1 cellular context compared by ENCODE assay signal in the genomic region with DNA sequence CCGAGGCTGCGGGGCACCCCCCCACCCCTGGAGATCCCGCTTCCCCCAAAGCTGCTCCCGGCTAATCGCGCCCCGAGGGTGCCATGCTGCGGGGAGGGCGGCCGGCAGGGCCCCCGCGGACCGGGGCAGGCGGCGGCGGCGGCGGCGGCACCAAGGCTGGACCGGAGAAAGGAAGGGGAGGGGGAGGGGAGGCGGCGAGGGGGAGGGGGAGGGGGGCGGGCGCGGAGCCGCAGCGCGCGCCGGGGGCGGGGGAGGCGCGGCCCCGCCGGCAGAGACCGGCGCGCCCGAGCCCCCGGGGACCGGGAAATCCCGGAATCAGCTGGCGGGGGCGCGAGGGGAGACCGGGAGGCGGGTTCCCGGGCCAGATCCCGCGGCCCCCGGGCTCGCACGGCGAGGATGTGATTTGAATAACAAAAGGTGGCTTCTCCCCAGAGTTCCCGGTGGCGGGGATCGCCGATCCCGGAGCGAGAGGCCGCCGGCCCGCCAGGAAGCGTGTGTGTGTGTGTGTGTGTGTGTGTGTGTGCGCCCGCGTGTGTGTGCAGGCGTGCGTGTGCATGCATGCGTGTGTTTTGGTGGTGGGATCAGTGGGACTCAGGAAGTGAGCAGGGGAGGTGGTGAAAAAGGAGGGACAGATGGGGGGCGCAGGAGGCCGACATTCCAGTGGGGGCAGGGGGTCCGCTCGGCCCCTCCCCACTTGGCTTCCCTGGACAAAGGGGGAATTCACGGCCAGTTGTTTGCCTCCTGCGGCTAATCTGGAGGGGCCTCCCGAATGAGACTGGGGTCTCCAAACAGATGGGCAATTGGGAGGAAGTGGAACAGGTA.
TF ChIP-seq lines count a peak whose summit lies in the region.

No MANE protein-coding gene starts in this region.

TF ChIP-seq in K562, 482 proteins besides CTCF, POLR2A, EP300 and RAD21 (continued from another document and continues in another):
- TF ChIP-seq, protein P1, sequence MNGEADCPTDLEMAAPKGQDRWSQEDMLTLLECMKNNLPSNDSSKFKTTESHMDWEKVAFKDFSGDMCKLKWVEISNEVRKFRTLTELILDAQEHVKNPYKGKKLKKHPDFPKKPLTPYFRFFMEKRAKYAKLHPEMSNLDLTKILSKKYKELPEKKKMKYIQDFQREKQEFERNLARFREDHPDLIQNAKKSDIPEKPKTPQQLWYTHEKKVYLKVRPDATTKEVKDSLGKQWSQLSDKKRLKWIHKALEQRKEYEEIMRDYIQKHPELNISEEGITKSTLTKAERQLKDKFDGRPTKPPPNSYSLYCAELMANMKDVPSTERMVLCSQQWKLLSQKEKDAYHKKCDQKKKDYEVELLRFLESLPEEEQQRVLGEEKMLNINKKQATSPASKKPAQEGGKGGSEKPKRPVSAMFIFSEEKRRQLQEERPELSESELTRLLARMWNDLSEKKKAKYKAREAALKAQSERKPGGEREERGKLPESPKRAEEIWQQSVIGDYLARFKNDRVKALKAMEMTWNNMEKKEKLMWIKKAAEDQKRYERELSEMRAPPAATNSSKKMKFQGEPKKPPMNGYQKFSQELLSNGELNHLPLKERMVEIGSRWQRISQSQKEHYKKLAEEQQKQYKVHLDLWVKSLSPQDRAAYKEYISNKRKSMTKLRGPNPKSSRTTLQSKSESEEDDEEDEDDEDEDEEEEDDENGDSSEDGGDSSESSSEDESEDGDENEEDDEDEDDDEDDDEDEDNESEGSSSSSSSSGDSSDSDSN (IDR thresholded peaks at IDR 0.05; ENCODE audit: borderline replicate concordance in 1 of 2, low read depth in 2 of 2, low read length in 2 of 2), result no peak
- TF ChIP-seq POLR3A (IDR thresholded peaks at IDR 0.05; ENCODE audit: borderline replicate concordance, extremely low read depth, insufficient read depth, insufficient read length) (no peak), HDAC6 (IDR thresholded peaks at IDR 0.05; ENCODE audit: low read depth, low read length) (no peak), POLR3G (IDR thresholded peaks at IDR 0.05; ENCODE audit: extremely low read depth, insufficient read length, insufficient replicate concordance) (no peak), TAF9B (IDR thresholded peaks at IDR 0.05; ENCODE audit: partially characterized antibody) (no peak), BHLHE40 (IDR thresholded peaks at IDR 0.05; ENCODE audit: low read length) (no peak), FUS (optimal IDR thresholded peaks at IDR 0.05; ENCODE audit: low read depth, low read length) (no peak), ZKSCAN1 (IDR thresholded peaks at IDR 0.05; ENCODE audit: low read depth, low read length) (no peak), NUFIP1 (IDR thresholded peaks at IDR 0.05; ENCODE audit: partially characterized antibody) (no peak), DNMT1 (IDR thresholded peaks at IDR 0.05) (no peak), FOXK1 (CRISPR knock-in tag; IDR thresholded peaks at IDR 0.05; ENCODE audit: borderline replicate concordance) (no peak), STAG1 (CRISPR knock-in tag; IDR thresholded peaks at IDR 0.05; ENCODE audit: borderline replicate concordance) (no peak), PYGO2 (tag; IDR thresholded peaks at IDR 0.05) (no peak), RBM34 (IDR thresholded peaks at IDR 0.05; ENCODE audit: borderline replicate concordance, insufficient read depth, low read length) (no peak), MIER1 (IDR thresholded peaks at IDR 0.05; ENCODE audit: low read depth) (no peak), SMARCE1 (IDR thresholded peaks at IDR 0.05) (peak; percentile 75), FOXA1 (IDR thresholded peaks at IDR 0.05; ENCODE audit: borderline replicate concordance) (no peak), SRF (CRISPR knock-in tag; IDR thresholded peaks at IDR 0.05) (no peak)
- TF ChIP-seq, protein P2, sequence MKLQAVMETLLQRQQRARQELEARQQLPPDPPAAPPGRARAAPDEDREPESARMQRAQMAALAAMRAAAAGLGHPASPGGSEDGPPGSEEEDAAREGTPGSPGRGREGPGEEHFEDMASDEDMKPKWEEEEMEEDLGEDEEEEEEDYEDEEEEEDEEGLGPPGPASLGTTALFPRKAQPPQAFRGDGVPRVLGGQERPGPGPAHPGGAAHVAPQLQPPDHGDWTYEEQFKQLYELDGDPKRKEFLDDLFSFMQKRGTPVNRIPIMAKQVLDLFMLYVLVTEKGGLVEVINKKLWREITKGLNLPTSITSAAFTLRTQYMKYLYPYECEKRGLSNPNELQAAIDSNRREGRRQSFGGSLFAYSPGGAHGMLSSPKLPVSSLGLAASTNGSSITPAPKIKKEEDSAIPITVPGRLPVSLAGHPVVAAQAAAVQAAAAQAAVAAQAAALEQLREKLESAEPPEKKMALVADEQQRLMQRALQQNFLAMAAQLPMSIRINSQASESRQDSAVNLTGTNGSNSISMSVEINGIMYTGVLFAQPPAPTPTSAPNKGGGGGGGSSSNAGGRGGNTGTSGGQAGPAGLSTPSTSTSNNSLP (IDR thresholded peaks at IDR 0.05; ENCODE audit: borderline replicate concordance, low read depth, low read length), result no peak
- TF ChIP-seq, protein P3, sequence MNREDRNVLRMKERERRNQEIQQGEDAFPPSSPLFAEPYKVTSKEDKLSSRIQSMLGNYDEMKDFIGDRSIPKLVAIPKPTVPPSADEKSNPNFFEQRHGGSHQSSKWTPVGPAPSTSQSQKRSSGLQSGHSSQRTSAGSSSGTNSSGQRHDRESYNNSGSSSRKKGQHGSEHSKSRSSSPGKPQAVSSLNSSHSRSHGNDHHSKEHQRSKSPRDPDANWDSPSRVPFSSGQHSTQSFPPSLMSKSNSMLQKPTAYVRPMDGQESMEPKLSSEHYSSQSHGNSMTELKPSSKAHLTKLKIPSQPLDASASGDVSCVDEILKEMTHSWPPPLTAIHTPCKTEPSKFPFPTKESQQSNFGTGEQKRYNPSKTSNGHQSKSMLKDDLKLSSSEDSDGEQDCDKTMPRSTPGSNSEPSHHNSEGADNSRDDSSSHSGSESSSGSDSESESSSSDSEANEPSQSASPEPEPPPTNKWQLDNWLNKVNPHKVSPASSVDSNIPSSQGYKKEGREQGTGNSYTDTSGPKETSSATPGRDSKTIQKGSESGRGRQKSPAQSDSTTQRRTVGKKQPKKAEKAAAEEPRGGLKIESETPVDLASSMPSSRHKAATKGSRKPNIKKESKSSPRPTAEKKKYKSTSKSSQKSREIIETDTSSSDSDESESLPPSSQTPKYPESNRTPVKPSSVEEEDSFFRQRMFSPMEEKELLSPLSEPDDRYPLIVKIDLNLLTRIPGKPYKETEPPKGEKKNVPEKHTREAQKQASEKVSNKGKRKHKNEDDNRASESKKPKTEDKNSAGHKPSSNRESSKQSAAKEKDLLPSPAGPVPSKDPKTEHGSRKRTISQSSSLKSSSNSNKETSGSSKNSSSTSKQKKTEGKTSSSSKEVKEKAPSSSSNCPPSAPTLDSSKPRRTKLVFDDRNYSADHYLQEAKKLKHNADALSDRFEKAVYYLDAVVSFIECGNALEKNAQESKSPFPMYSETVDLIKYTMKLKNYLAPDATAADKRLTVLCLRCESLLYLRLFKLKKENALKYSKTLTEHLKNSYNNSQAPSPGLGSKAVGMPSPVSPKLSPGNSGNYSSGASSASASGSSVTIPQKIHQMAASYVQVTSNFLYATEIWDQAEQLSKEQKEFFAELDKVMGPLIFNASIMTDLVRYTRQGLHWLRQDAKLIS (CRISPR knock-in tag; IDR thresholded peaks at IDR 0.05), result peak; percentile 60; the same call in 1 of the 2 replicates
- TF ChIP-seq, protein P4, sequence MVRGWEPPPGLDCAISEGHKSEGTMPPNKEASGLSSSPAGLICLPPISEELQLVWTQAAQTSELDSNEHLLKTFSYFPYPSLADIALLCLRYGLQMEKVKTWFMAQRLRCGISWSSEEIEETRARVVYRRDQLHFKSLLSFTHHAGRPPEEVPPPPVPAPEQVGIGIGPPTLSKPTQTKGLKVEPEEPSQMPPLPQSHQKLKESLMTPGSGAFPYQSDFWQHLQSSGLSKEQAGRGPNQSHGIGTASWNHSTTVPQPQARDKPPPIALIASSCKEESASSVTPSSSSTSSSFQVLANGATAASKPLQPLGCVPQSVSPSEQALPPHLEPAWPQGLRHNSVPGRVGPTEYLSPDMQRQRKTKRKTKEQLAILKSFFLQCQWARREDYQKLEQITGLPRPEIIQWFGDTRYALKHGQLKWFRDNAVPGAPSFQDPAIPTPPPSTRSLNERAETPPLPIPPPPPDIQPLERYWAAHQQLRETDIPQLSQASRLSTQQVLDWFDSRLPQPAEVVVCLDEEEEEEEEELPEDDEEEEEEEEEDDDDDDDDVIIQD (CRISPR knock-in tag; IDR thresholded peaks at IDR 0.05), result no peak
- TF ChIP-seq, protein P5, sequence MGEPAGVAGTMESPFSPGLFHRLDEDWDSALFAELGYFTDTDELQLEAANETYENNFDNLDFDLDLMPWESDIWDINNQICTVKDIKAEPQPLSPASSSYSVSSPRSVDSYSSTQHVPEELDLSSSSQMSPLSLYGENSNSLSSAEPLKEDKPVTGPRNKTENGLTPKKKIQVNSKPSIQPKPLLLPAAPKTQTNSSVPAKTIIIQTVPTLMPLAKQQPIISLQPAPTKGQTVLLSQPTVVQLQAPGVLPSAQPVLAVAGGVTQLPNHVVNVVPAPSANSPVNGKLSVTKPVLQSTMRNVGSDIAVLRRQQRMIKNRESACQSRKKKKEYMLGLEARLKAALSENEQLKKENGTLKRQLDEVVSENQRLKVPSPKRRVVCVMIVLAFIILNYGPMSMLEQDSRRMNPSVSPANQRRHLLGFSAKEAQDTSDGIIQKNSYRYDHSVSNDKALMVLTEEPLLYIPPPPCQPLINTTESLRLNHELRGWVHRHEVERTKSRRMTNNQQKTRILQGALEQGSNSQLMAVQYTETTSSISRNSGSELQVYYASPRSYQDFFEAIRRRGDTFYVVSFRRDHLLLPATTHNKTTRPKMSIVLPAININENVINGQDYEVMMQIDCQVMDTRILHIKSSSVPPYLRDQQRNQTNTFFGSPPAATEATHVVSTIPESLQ (CRISPR knock-in tag; IDR thresholded peaks at IDR 0.05), result no peak
- TF ChIP-seq, protein P6, sequence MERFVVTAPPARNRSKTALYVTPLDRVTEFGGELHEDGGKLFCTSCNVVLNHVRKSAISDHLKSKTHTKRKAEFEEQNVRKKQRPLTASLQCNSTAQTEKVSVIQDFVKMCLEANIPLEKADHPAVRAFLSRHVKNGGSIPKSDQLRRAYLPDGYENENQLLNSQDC (CRISPR knock-in tag; IDR thresholded peaks at IDR 0.05), result 0 out of 2 replicates have a peak, but pooled peaks have one; percentile 57
- TF ChIP-seq, protein P7, sequence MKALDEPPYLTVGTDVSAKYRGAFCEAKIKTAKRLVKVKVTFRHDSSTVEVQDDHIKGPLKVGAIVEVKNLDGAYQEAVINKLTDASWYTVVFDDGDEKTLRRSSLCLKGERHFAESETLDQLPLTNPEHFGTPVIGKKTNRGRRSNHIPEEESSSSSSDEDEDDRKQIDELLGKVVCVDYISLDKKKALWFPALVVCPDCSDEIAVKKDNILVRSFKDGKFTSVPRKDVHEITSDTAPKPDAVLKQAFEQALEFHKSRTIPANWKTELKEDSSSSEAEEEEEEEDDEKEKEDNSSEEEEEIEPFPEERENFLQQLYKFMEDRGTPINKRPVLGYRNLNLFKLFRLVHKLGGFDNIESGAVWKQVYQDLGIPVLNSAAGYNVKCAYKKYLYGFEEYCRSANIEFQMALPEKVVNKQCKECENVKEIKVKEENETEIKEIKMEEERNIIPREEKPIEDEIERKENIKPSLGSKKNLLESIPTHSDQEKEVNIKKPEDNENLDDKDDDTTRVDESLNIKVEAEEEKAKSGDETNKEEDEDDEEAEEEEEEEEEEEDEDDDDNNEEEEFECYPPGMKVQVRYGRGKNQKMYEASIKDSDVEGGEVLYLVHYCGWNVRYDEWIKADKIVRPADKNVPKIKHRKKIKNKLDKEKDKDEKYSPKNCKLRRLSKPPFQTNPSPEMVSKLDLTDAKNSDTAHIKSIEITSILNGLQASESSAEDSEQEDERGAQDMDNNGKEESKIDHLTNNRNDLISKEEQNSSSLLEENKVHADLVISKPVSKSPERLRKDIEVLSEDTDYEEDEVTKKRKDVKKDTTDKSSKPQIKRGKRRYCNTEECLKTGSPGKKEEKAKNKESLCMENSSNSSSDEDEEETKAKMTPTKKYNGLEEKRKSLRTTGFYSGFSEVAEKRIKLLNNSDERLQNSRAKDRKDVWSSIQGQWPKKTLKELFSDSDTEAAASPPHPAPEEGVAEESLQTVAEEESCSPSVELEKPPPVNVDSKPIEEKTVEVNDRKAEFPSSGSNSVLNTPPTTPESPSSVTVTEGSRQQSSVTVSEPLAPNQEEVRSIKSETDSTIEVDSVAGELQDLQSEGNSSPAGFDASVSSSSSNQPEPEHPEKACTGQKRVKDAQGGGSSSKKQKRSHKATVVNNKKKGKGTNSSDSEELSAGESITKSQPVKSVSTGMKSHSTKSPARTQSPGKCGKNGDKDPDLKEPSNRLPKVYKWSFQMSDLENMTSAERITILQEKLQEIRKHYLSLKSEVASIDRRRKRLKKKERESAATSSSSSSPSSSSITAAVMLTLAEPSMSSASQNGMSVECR (CRISPR knock-in tag; IDR thresholded peaks at IDR 0.05), result peak; percentile 57; the same call in 1 of the 2 replicates
- TF ChIP-seq, protein P8, sequence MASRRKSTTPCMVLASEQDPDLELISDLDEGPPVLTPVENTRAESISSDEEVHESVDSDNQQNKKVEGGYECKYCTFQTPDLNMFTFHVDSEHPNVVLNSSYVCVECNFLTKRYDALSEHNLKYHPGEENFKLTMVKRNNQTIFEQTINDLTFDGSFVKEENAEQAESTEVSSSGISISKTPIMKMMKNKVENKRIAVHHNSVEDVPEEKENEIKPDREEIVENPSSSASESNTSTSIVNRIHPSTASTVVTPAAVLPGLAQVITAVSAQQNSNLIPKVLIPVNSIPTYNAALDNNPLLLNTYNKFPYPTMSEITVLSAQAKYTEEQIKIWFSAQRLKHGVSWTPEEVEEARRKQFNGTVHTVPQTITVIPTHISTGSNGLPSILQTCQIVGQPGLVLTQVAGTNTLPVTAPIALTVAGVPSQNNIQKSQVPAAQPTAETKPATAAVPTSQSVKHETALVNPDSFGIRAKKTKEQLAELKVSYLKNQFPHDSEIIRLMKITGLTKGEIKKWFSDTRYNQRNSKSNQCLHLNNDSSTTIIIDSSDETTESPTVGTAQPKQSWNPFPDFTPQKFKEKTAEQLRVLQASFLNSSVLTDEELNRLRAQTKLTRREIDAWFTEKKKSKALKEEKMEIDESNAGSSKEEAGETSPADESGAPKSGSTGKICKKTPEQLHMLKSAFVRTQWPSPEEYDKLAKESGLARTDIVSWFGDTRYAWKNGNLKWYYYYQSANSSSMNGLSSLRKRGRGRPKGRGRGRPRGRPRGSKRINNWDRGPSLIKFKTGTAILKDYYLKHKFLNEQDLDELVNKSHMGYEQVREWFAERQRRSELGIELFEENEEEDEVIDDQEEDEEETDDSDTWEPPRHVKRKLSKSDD (conservative IDR thresholded peaks at IDR 0.05; ENCODE audit: low read length), result no peak
- TF ChIP-seq, protein P9, sequence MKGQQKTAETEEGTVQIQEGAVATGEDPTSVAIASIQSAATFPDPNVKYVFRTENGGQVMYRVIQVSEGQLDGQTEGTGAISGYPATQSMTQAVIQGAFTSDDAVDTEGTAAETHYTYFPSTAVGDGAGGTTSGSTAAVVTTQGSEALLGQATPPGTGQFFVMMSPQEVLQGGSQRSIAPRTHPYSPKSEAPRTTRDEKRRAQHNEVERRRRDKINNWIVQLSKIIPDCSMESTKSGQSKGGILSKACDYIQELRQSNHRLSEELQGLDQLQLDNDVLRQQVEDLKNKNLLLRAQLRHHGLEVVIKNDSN (CRISPR knock-in tag; IDR thresholded peaks at IDR 0.05), result no peak
- TF ChIP-seq, protein P10, sequence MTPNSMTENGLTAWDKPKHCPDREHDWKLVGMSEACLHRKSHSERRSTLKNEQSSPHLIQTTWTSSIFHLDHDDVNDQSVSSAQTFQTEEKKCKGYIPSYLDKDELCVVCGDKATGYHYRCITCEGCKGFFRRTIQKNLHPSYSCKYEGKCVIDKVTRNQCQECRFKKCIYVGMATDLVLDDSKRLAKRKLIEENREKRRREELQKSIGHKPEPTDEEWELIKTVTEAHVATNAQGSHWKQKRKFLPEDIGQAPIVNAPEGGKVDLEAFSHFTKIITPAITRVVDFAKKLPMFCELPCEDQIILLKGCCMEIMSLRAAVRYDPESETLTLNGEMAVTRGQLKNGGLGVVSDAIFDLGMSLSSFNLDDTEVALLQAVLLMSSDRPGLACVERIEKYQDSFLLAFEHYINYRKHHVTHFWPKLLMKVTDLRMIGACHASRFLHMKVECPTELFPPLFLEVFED (CRISPR knock-in tag; conservative IDR thresholded peaks at IDR 0.05), result peak; percentile 94
